Comparison of ENCODE assay signal across 8 cellular contexts in the genomic region with DNA sequence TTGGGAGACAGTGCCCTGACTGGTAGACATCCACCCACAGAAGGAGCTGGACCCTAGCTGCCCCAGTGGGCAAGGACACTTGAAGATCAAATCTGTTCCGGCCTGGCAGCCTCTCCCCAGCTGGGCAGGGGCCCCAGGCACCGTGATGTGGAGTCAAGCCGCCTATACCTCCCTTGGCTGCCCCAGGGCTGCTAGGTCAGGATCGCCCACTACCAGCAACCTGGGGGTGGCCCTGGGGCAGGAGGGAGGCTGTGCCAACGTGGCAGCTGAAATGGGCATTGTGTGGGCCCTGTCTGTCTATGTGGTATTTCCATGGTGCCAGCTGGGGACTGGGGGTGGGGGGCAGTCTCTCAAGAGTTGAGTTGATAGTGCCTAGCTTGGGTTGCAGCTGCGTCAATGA. TPM values are rescaled to one million over a fixed set of nuclear protein-coding genes. Genes with fewer than 3 reads are reported as not detected.
DNase-seq lines count a peak whose midpoint lies in the region; ATAC-seq and TF ChIP-seq lines count a peak whose summit lies in the region.

No MANE protein-coding gene starts in this region.

- no peak for TF ChIP-seq EP300 in transverse colon (IDR thresholded peaks at IDR 0.05; ENCODE audit: low read depth)

- peaks cover 18% of the 10 kb centered on the region for H3K79me1 ChIP-seq in mesenchymal stem cell (replicated peaks; ENCODE audit: low read length, poor library complexity, severe bottlenecking)

- H3K18ac ChIP-seq in mesenchymal stem cell (ENCODE audit: low read depth in 1 of 2, low read length in 2 of 2), result peak overlapping the region in 1 of 2 experiments; percentile 79

- TF ChIP-seq POLR2A in transverse colon (IDR thresholded peaks at IDR 0.05), result no peak

- H4K91ac ChIP-seq in mesenchymal stem cell (ENCODE audit: low read length), result peak overlapping the region; percentile 0

- H3K14ac ChIP-seq in mesenchymal stem cell (ENCODE audit: low read length in 2 of 2), result peak overlapping the region in 1 of 2 experiments; percentile 46

- H3K23ac ChIP-seq in mesenchymal stem cell (ENCODE audit: low read length in 2 of 2), result peak overlapping the region in 1 of 2 experiments; percentile 61

- H3K27me3 ChIP-seq in mesenchymal stem cell (ENCODE audit: control insufficient read depth in 1 of 2, insufficient read depth in 1 of 2, low read length in 2 of 2), result no peaks in the 10 kb centered on the region
- no peaks in the 10 kb centered on the region for H3K27me3 ChIP-seq in transverse colon

- H3K4me3 ChIP-seq in mesenchymal stem cell (ENCODE audit: insufficient read depth in 1 of 2, low read depth in 1 of 2, low read length in 2 of 2) (peak overlapping the region; percentile 89 to 99), transverse colon (peak overlapping the region; percentile 78 to 95 (median 84))

- peak overlapping the region; percentile 96 for H3K4me3 Mint-ChIP-seq in activated CD4-positive, alpha-beta T cell treated with anti-CD3 and anti-CD28 coated beads, Interleukin-2, amount 10 ng/mL, durations not matched to agents 7 days and 5 days
- peak overlapping the region; percentile 94 for H3K4me3 Mint-ChIP-seq in central memory CD8-positive, alpha-beta T cell

- peaks cover 27% of the 10 kb centered on the region for H3K4me1 Mint-ChIP-seq in activated CD4-positive, alpha-beta T cell treated with anti-CD3 and anti-CD28 coated beads, Interleukin-2, amount 10 ng/mL, durations not matched to agents 7 days and 5 days
- H3K4me1 Mint-ChIP-seq in central memory CD8-positive, alpha-beta T cell, result peaks cover 63% of the 10 kb centered on the region

- H2AK5ac ChIP-seq in mesenchymal stem cell (ENCODE audit: low read length, severe bottlenecking), result peak overlapping the region; percentile 6

- H2AFZ ChIP-seq in mesenchymal stem cell (ENCODE audit: low read depth, low read length), result peak overlapping the region; percentile 46

- no peak overlapping the region for H2BK5ac ChIP-seq in mesenchymal stem cell (ENCODE audit: low read depth, low read length, poor library complexity, severe bottlenecking)

- no peak overlapping the region for H2BK120ac ChIP-seq in mesenchymal stem cell (ENCODE audit: low read depth, low read length)

- no peak for TF ChIP-seq CTCF in transverse colon (IDR thresholded peaks at IDR 0.05)

- in situ Hi-C loops in transverse colon (cut with MboI; ENCODE audit: low pct_ligation_motif_present in 1 of 4, low pct_unique_long_range_greater_than_20kb in 1 of 4, low sequenced_read_pairs in 3 of 4), result no loop called here

- H3K36me3 Mint-ChIP-seq in activated CD4-positive, alpha-beta T cell treated with anti-CD3 and anti-CD28 coated beads, Interleukin-2, amount 10 ng/mL, durations not matched to agents 7 days and 5 days (ENCODE audit: low read depth), result no peaks in the 10 kb centered on the region
- peaks cover 28% of the 10 kb centered on the region for H3K36me3 Mint-ChIP-seq in central memory CD8-positive, alpha-beta T cell (ENCODE audit: insufficient read depth)

- H3K27ac ChIP-seq in mesenchymal stem cell (ENCODE audit: low read length, poor library complexity, severe bottlenecking) (no peak overlapping the region), transverse colon (peak overlapping the region; percentile 88 to 94 (median 92))

- no peak for DNase-seq in activated CD4-positive, alpha-beta T cell treated with anti-CD3 and anti-CD28 coated beads, Interleukin-2, amount 10 ng/mL, durations not matched to agents 7 days and 5 days
- no peak for DNase-seq in activated CD4-positive, alpha-beta T cell treated with anti-CD3 and anti-CD28 coated beads, Interleukin-2, amount 50 U/mL, for 48 hours
- no peak for DNase-seq in central memory CD8-positive, alpha-beta T cell (ENCODE audit: low spot score in 2 of 2)
- DNase-seq in mesenchymal stem cell (no peak), transverse colon (no peak), NCI-H82 treated with DMSO at 0.1 percent for 48 hours (lab: John Stamatoyannopoulos, UW; ENCODE audit: unreplicated experiment) (no peak), HEK293T (ENCODE audit: extremely low spot score) (no peak)

- peak overlapping the region; percentile 54 to 68 for H3K4ac ChIP-seq in mesenchymal stem cell (ENCODE audit: low read depth in 1 of 2, low read length in 2 of 2)

- POLR2A ChIA-PET in activated CD4-positive, alpha-beta T cell treated with anti-CD3 and anti-CD28 coated beads, Interleukin-2, amount 10 ng/mL, durations not matched to agents 7 days and 5 days (lab: Charles Lee), result no interaction called here
- POLR2A ChIA-PET in HEK293T (lab: Yijun Ruan, JAX), result interaction anchor here (0.7 to 1.9 kb wide), 2 partner anchors 28 to 65 kb away, joined by 3 to 12 read pairs; no protein-coding TSS in a partner anchor

- H2BK12ac ChIP-seq in mesenchymal stem cell (ENCODE audit: low read length in 2 of 2), result peak overlapping the region in 1 of 2 experiments; percentile 65

- no peak for ATAC-seq in central memory CD8-positive, alpha-beta T cell (replicated peaks; ENCODE audit: extremely low read depth, poor library complexity, severe bottlenecking)
- no peak for ATAC-seq in HG02610 (IDR thresholded peaks at IDR 0.05; ENCODE audit: unreplicated experiment)

- WGBS in mesenchymal stem cell, result 75% methylated on average over 6 of the region's 6 CpGs
- 33% methylated on average over 1 of the region's 6 CpGs; no CpG with 5 or more reads in 1 of the 2 donors for WGBS in transverse colon (ENCODE audit: low coverage in 1 of 2), 2 donors

- H3K9ac ChIP-seq in mesenchymal stem cell (ENCODE audit: low read length), result peak overlapping the region; percentile 96

- intact Hi-C loops in transverse colon (cut with DNase I; ENCODE audit: low total_unique reads), result loop anchor here (10.0 kb wide), 1 partner anchor 199 kb away; no protein-coding TSS in a partner anchor

- CTCF ChIA-PET in activated CD4-positive, alpha-beta T cell treated with anti-CD3 and anti-CD28 coated beads, Interleukin-2, amount 10 ng/mL, durations not matched to agents 7 days and 5 days (lab: Charles Lee), result interaction anchor here (1.2 kb wide), 1 partner anchor 9 kb away, joined by 7 read pairs; no protein-coding TSS in a partner anchor
- CTCF ChIA-PET in HEK293T (lab: Yijun Ruan, JAX), result interaction anchor here (0.9 to 1.0 kb wide), 2 partner anchors 9 to 19 kb away, joined by 3 to 6 read pairs; no protein-coding TSS in a partner anchor

- H3K4me2 ChIP-seq in mesenchymal stem cell (ENCODE audit: low read length, poor library complexity, severe bottlenecking), result peak overlapping the region; percentile 85

- peaks cover 5% of the 10 kb centered on the region for H3K27me3 Mint-ChIP-seq in activated CD4-positive, alpha-beta T cell treated with anti-CD3 and anti-CD28 coated beads, Interleukin-2, amount 10 ng/mL, durations not matched to agents 7 days and 5 days
- no peaks in the 10 kb centered on the region for H3K27me3 Mint-ChIP-seq in central memory CD8-positive, alpha-beta T cell

- H2BK15ac ChIP-seq in mesenchymal stem cell (ENCODE audit: low read depth, poor library complexity, severe bottlenecking), result no peak overlapping the region

- H3K27ac Mint-ChIP-seq in activated CD4-positive, alpha-beta T cell treated with anti-CD3 and anti-CD28 coated beads, Interleukin-2, amount 10 ng/mL, durations not matched to agents 7 days and 5 days, result peak overlapping the region; percentile 93
- H3K27ac Mint-ChIP-seq in central memory CD8-positive, alpha-beta T cell (ENCODE audit: low read depth), result no peak overlapping the region

- H4K8ac ChIP-seq in mesenchymal stem cell (ENCODE audit: low read length), result peak overlapping the region; percentile 29

- H3K4me1 ChIP-seq in mesenchymal stem cell (ENCODE audit: control insufficient read depth, insufficient read depth, low read depth, low read length), result peaks cover 35% of the 10 kb centered on the region
- peaks cover 29 to 57% (median 44%) of the 10 kb centered on the region in 4 donors for H3K4me1 ChIP-seq in transverse colon

- H3K9me3 Mint-ChIP-seq in activated CD4-positive, alpha-beta T cell treated with anti-CD3 and anti-CD28 coated beads, Interleukin-2, amount 10 ng/mL, durations not matched to agents 7 days and 5 days, result no peaks in the 10 kb centered on the region
- no peaks in the 10 kb centered on the region for H3K9me3 Mint-ChIP-seq in central memory CD8-positive, alpha-beta T cell

- no peaks in the 10 kb centered on the region for H3K9me3 ChIP-seq in mesenchymal stem cell (ENCODE audit: control insufficient read depth, low read length)
- H3K9me3 ChIP-seq in transverse colon, result no peaks in the 10 kb centered on the region

- H3K36me3 ChIP-seq in mesenchymal stem cell (ENCODE audit: control insufficient read depth in 1 of 2, insufficient read depth in 2 of 2, low read depth in 1 of 2, low read length in 2 of 2), result peaks cover 32 to 35% of the 10 kb centered on the region in 2 experiments
- no peaks in the 10 kb centered on the region for H3K36me3 ChIP-seq in transverse colon

TF ChIP-seq in HEK293T, 16 proteins besides CTCF, POLR2A, EP300 and RAD21:
- no peak for TF ChIP-seq SP1 (IDR thresholded peaks at IDR 0.05)
- no peak for TF ChIP-seq ZNF384 (IDR thresholded peaks at IDR 0.05)
- TF ChIP-seq FOXM1 (IDR thresholded peaks at IDR 0.05; ENCODE audit: borderline replicate concordance), result no peak
- TF ChIP-seq ELF4 (IDR thresholded peaks at IDR 0.05), result no peak
- no peak for TF ChIP-seq L3MBTL2 (conservative IDR thresholded peaks at IDR 0.05)
- no peak for TF ChIP-seq CTBP1 (IDR thresholded peaks at IDR 0.05; ENCODE audit: borderline replicate concordance)
- TF ChIP-seq LEF1 (IDR thresholded peaks at IDR 0.05; ENCODE audit: borderline replicate concordance), result no peak
- TF ChIP-seq TARDBP (IDR thresholded peaks at IDR 0.05), result no peak
TF ChIP-seq in HEK293T: peak in this region for 0.

RNA-seq across cellular contexts. Expression of a gene that starts 0.9 kb away (rescaled TPM):
- total RNA-seq in activated CD4-positive, alpha-beta T cell treated with anti-CD3 and anti-CD28 coated beads, Interleukin-2, amount 10 ng/mL, durations not matched to agents 7 days and 5 days, result 10 to 100 TPM; 29.4 to 31.3 TPM
- 43.1 TPM for polyA plus RNA-seq in mesenchymal stem cell (2013, experiment 1 of 2)
- 39.6 TPM for polyA plus RNA-seq in mesenchymal stem cell (2013, experiment 2 of 2)
- 100 to 1,000 TPM in 3 of 4 donors, 10 to 100 TPM in 1; 84.6 to 292 (median 136) TPM for total RNA-seq in transverse colon

RNA-seq across cellular contexts. Expression of a gene that starts 33.9 kb away (rescaled TPM):
- total RNA-seq in activated CD4-positive, alpha-beta T cell treated with anti-CD3 and anti-CD28 coated beads, Interleukin-2, amount 10 ng/mL, durations not matched to agents 7 days and 5 days, result under 1 TPM; 0.07 to 0.23 TPM
- polyA plus RNA-seq in mesenchymal stem cell (2013, experiment 1 of 2), result 17.9 TPM
- 17.2 TPM for polyA plus RNA-seq in mesenchymal stem cell (2013, experiment 2 of 2)
- 1 to 10 TPM in 1 of 4 donors, under 1 TPM in 2, not detected in 1; 0.14 to 1.8 (median 0.32) TPM for total RNA-seq in transverse colon

RNA-seq across cellular contexts. Expression of a gene that starts 40.2 kb away (rescaled TPM):
- 1 to 10 TPM; 5.8 to 7.9 TPM for total RNA-seq in activated CD4-positive, alpha-beta T cell treated with anti-CD3 and anti-CD28 coated beads, Interleukin-2, amount 10 ng/mL, durations not matched to agents 7 days and 5 days
- polyA plus RNA-seq in mesenchymal stem cell (2013, experiment 1 of 2), result 136 TPM
- 138 TPM for polyA plus RNA-seq in mesenchymal stem cell (2013, experiment 2 of 2)
- total RNA-seq in transverse colon, result 100 to 1,000 TPM; 147 to 294 (median 171) TPM

RNA-seq across cellular contexts. Expression of a gene that starts 54.4 kb away (rescaled TPM):
- 100 to 1,000 TPM; 110 to 117 TPM for total RNA-seq in activated CD4-positive, alpha-beta T cell treated with anti-CD3 and anti-CD28 coated beads, Interleukin-2, amount 10 ng/mL, durations not matched to agents 7 days and 5 days
- polyA plus RNA-seq in mesenchymal stem cell (2013, experiment 1 of 2), result 34.9 TPM
- polyA plus RNA-seq in mesenchymal stem cell (2013, experiment 2 of 2), result 33.0 TPM
- total RNA-seq in transverse colon, result 10 to 100 TPM; 19.0 to 29.9 (median 27.7) TPM

Comparison
In these comparisons a context has a peak if more than half of its experiments do, and no peak if none do; other contexts are left out.
1. RNA of a gene that starts 40.2 kb away (total RNA-seq): 147 to 294 TPM in transverse colon; 5.8 to 7.9 TPM in activated CD4-positive, alpha-beta T cell treated with anti-CD3 and anti-CD28 coated beads, Interleukin-2, amount 10 ng/mL, durations not matched to agents 7 days and 5 days; every median in the first group is over 10 times any median in the second.